28 cellular contexts compared by ENCODE assay signal in genomic region chrX:32087663-32088062, GRCh38.
"Had no signal": no experiment of that assay in that cellular context is flagged by ENCODE, and none has a peak within 500 bp of the region (broad histone marks: within the 10 kb centered on the region; RNA-seq: fewer than 3 reads in every experiment).

No MANE protein-coding gene starts in this region.

- ATAC-seq: effector memory CD8-positive, alpha-beta T cell; esophagus mucosa; foreskin keratinocyte; gastrocnemius medialis; gastroesophageal sphincter; heart left ventricle; heart right ventricle had no signal

- H3K36me3 ChIP-seq: colonic mucosa, esophagus muscularis mucosa, esophagus squamous epithelium, gastrocnemius medialis, gastroesophageal sphincter, heart left ventricle, heart right ventricle had no signal

- H3K4me1 Mint-ChIP-seq: endodermal cell had no signal

- DNase-seq: colonic mucosa; cortex of kidney; dermis blood vessel endothelial cell; dorsolateral prefrontal cortex; effector CD4-positive, alpha-beta T cell; effector CD8-positive, alpha-beta T cell; effector memory CD4-positive, alpha-beta T cell; effector memory CD8-positive, alpha-beta T cell; endodermal cell; erythroblast; esophagus squamous epithelium; foreskin fibroblast; foreskin keratinocyte; foreskin melanocyte; gastrocnemius medialis; glutamatergic neuron; head of caudate nucleus; heart left ventricle; heart right ventricle had no signal

- H3K27me3 ChIP-seq: colonic mucosa, esophagus muscularis mucosa, esophagus squamous epithelium, foreskin keratinocyte, gastrocnemius medialis, gastroesophageal sphincter, heart left ventricle, heart right ventricle had no signal

- H3K27ac Mint-ChIP-seq: dendritic cell treated with granulocyte-macrophage colony-stimulating factor and Interleukin-4, amounts not matched to agents 40 ng/mL and 50 ng/mL, for 4 days; effector memory CD8-positive, alpha-beta T cell; endodermal cell had no signal

- H3K4me3 ChIP-seq: colonic mucosa, coronary artery, dorsolateral prefrontal cortex, esophagus muscularis mucosa, esophagus squamous epithelium, gastrocnemius medialis, gastroesophageal sphincter, heart left ventricle, heart right ventricle had no signal

- FAIRE-seq: endometrium, endothelial cell of umbilical vein, frontal cortex had no signal

- H3K4me3 Mint-ChIP-seq: dendritic cell treated with granulocyte-macrophage colony-stimulating factor and Interleukin-4, amounts not matched to agents 40 ng/mL and 50 ng/mL, for 4 days; effector memory CD8-positive, alpha-beta T cell; endodermal cell had no signal

- H3K27me3 Mint-ChIP-seq: dendritic cell treated with granulocyte-macrophage colony-stimulating factor and Interleukin-4, amounts not matched to agents 40 ng/mL and 50 ng/mL, for 4 days; effector memory CD8-positive, alpha-beta T cell had no signal

- H3K4me1 ChIP-seq: colonic mucosa, esophagus muscularis mucosa, esophagus squamous epithelium, foreskin keratinocyte, gastrocnemius medialis, gastroesophageal sphincter, heart left ventricle, heart right ventricle had no signal

- H3K9me3 ChIP-seq: colonic mucosa, esophagus muscularis mucosa, esophagus squamous epithelium, gastrocnemius medialis, gastroesophageal sphincter, heart left ventricle had no signal

- H3K27ac ChIP-seq: colonic mucosa, coronary artery, dorsolateral prefrontal cortex, epithelial cell of prostate, esophagus muscularis mucosa, esophagus squamous epithelium, foreskin keratinocyte, gastrocnemius medialis, gastroesophageal sphincter, heart left ventricle, heart right ventricle had no signal

- H3K9me3 Mint-ChIP-seq: dendritic cell treated with granulocyte-macrophage colony-stimulating factor and Interleukin-4, amounts not matched to agents 40 ng/mL and 50 ng/mL, for 4 days; effector memory CD8-positive, alpha-beta T cell had no signal
